9 cellular contexts compared by ENCODE assay signal in the genomic region with DNA sequence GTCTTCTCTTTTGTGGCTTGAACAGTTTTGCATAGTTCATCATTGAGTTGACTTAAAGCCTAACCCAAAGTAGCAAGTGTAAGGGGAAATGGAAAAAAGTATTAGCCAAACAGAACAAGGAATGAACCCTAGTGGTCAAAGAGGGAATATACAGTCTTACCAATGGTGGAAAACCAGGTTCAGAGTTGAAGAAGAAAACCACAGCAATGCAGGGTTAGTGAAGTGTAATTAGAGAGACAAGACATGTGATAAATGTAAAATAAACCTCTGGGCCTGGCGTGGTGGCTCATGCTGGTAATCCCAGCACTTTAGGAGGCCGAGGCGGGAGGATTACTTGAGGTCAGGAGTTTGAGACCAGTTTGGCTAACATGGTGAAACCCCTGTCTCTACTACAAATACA. TPM values are rescaled to one million over a fixed set of nuclear protein-coding genes. Genes with fewer than 3 reads are reported as not detected.
DNase-seq lines count a peak whose midpoint lies in the region; ATAC-seq, FAIRE-seq and TF ChIP-seq lines count a peak whose summit lies in the region.
"Had no signal": no experiment of that assay in that cellular context is flagged by ENCODE, and none has a peak within 500 bp of the region (broad histone marks: within the 10 kb centered on the region; RNA-seq: fewer than 3 reads in every experiment).

No MANE protein-coding gene starts in this region.

- TF ChIP-seq CTCF in A549 (IDR thresholded peaks at IDR 0.05) (peak; percentile 27; the same call in 1 of the 3 replicates), adrenal gland (IDR thresholded peaks at IDR 0.05) (peak; percentile 11 to 43 (median 34)), mesothelial cell of epicardium (IDR thresholded peaks at IDR 0.05; ENCODE audit: unreplicated experiment) (peak; percentile 78)

- H3K27ac ChIP-seq in A549 = no peak overlapping the region
- H3K27ac ChIP-seq in adrenal gland = no peak overlapping the region

- POLR2A ChIA-PET in A549 (lab: Yijun Ruan, JAX) = no interaction called here

- TF ChIP-seq EP300 in A549 (IDR thresholded peaks at IDR 0.05) = no peak

- H3K4me1 Mint-ChIP-seq in mesothelial cell of epicardium = no peaks in the 10 kb centered on the region
- H3K4me1 Mint-ChIP-seq in activated T-helper 2 cell treated with anti-CD3 and anti-CD28 coated beads, Interferon-gamma antibody, Interleukin-2, Interleukin-4, amounts not matched to agents 10 μg/mL and 5 μg/mL and 100 μg/mL, durations not matched to agents 14 hours and 24 hours and 36 hours (ENCODE audit: low read depth) = no peaks in the 10 kb centered on the region
- no peaks in the 10 kb centered on the region for H3K4me1 Mint-ChIP-seq in stimulated activated memory B cell treated with anti-CD40 and anti-IgM and Interleukin-4, amounts not matched to agents 10 μg/mL and 1 μg/mL and 100 μg/mL, for 72 hours

- H3K4me3 Mint-ChIP-seq in mesothelial cell of epicardium = no peak overlapping the region
- H3K4me3 Mint-ChIP-seq in activated T-helper 2 cell treated with anti-CD3 and anti-CD28 coated beads, Interferon-gamma antibody, Interleukin-2, Interleukin-4, amounts not matched to agents 10 μg/mL and 5 μg/mL and 100 μg/mL, durations not matched to agents 14 hours and 24 hours and 36 hours (ENCODE audit: low read depth) = no peak overlapping the region
- H3K4me3 Mint-ChIP-seq in stimulated activated memory B cell treated with anti-CD40 and anti-IgM and Interleukin-4, amounts not matched to agents 10 μg/mL and 1 μg/mL and 100 μg/mL, for 72 hours = no peak overlapping the region
- H3K4me3 Mint-ChIP-seq: dendritic cell treated with granulocyte-macrophage colony-stimulating factor and Interleukin-4, amounts not matched to agents 40 ng/mL and 50 ng/mL, for 4 days had no signal

- no peaks in the 10 kb centered on the region for H3K9me3 Mint-ChIP-seq in mesothelial cell of epicardium
- H3K9me3 Mint-ChIP-seq in activated T-helper 2 cell treated with anti-CD3 and anti-CD28 coated beads, Interferon-gamma antibody, Interleukin-2, Interleukin-4, amounts not matched to agents 10 μg/mL and 5 μg/mL and 100 μg/mL, durations not matched to agents 14 hours and 24 hours and 36 hours = no peaks in the 10 kb centered on the region
- H3K9me3 Mint-ChIP-seq in stimulated activated memory B cell treated with anti-CD40 and anti-IgM and Interleukin-4, amounts not matched to agents 10 μg/mL and 1 μg/mL and 100 μg/mL, for 72 hours = no peaks in the 10 kb centered on the region
- H3K9me3 Mint-ChIP-seq: dendritic cell treated with granulocyte-macrophage colony-stimulating factor and Interleukin-4, amounts not matched to agents 40 ng/mL and 50 ng/mL, for 4 days had no signal

- intact Hi-C loops in adrenal gland (cut with DNase I) = no loop called here
- intact Hi-C loops in activated T-helper 2 cell treated with anti-CD3 and anti-CD28 coated beads, Interferon-gamma antibody, Interleukin-2, Interleukin-4, amounts not matched to agents 10 μg/mL and 5 μg/mL and 100 μg/mL, durations not matched to agents 14 hours and 24 hours and 36 hours (cut with micrococcal nuclease) = no loop called here

- H3K4me1 ChIP-seq in A549 = no peaks in the 10 kb centered on the region
- H3K4me1 ChIP-seq in adrenal gland (replicated peaks in 1 of 2) = peaks cover 0 to 10% of the 10 kb centered on the region in 2 donors

- no peak for TF ChIP-seq RAD21 in A549 (conservative IDR thresholded peaks at IDR 0.05 in 1 of 2, IDR thresholded peaks at IDR 0.05 in 1 of 2)

- no peak for FAIRE-seq in A549 (lab: Jason Lieb, UNC)

- no peaks in the 10 kb centered on the region for H3K36me3 ChIP-seq in adrenal gland (replicated peaks in 1 of 2)

- no peak overlapping the region for H3K27ac Mint-ChIP-seq in mesothelial cell of epicardium
- no peak overlapping the region for H3K27ac Mint-ChIP-seq in activated T-helper 2 cell treated with anti-CD3 and anti-CD28 coated beads, Interferon-gamma antibody, Interleukin-2, Interleukin-4, amounts not matched to agents 10 μg/mL and 5 μg/mL and 100 μg/mL, durations not matched to agents 14 hours and 24 hours and 36 hours
- no peak overlapping the region for H3K27ac Mint-ChIP-seq in stimulated activated memory B cell treated with anti-CD40 and anti-IgM and Interleukin-4, amounts not matched to agents 10 μg/mL and 1 μg/mL and 100 μg/mL, for 72 hours
- H3K27ac Mint-ChIP-seq: dendritic cell treated with granulocyte-macrophage colony-stimulating factor and Interleukin-4, amounts not matched to agents 40 ng/mL and 50 ng/mL, for 4 days had no signal

- ATAC-seq in A549 = peak; percentile 59 to 81; a peak in 4 of 6 replicates
- ATAC-seq in GM18519 (IDR thresholded peaks at IDR 0.05; ENCODE audit: low FRiP score, unreplicated experiment) = peak; percentile 46
- no peak for ATAC-seq in stimulated activated memory B cell treated with anti-CD40 and anti-IgM and Interleukin-4, amounts not matched to agents 10 μg/mL and 1 μg/mL and 100 μg/mL, for 72 hours

- no peak overlapping the region for H3K4me2 ChIP-seq in A549

- H3K4me3 ChIP-seq in A549 = no peak overlapping the region
- H3K4me3 ChIP-seq in adrenal gland = no peak overlapping the region

- TF ChIP-seq POLR2A in A549 (IDR thresholded peaks at IDR 0.05; ENCODE audit: low read length) (no peak), adrenal gland (IDR thresholded peaks at IDR 0.05) (no peak)

- 29% methylated on average over 3 of the region's 3 CpGs for WGBS in A549 (ENCODE audit: missing lambda C conversion rate)
- 85 to 94% (median 90%) methylated on average over 3 of the region's 3 CpGs for WGBS in adrenal gland, 4 donors

- no peaks in the 10 kb centered on the region for H3K27me3 ChIP-seq in adrenal gland

- H3K9me3 ChIP-seq in A549 (no peaks in the 10 kb centered on the region), adrenal gland (replicated peaks in 1 of 3) (no peaks in the 10 kb centered on the region)

- no peaks in the 10 kb centered on the region for H3K36me3 Mint-ChIP-seq in mesothelial cell of epicardium
- no peaks in the 10 kb centered on the region for H3K36me3 Mint-ChIP-seq in activated T-helper 2 cell treated with anti-CD3 and anti-CD28 coated beads, Interferon-gamma antibody, Interleukin-2, Interleukin-4, amounts not matched to agents 10 μg/mL and 5 μg/mL and 100 μg/mL, durations not matched to agents 14 hours and 24 hours and 36 hours (ENCODE audit: low read depth)
- peaks cover 19% of the 10 kb centered on the region for H3K36me3 Mint-ChIP-seq in stimulated activated memory B cell treated with anti-CD40 and anti-IgM and Interleukin-4, amounts not matched to agents 10 μg/mL and 1 μg/mL and 100 μg/mL, for 72 hours

- peaks cover 6% of the 10 kb centered on the region for H3K27me3 Mint-ChIP-seq in mesothelial cell of epicardium (ENCODE audit: low read depth)
- no peaks in the 10 kb centered on the region for H3K27me3 Mint-ChIP-seq in activated T-helper 2 cell treated with anti-CD3 and anti-CD28 coated beads, Interferon-gamma antibody, Interleukin-2, Interleukin-4, amounts not matched to agents 10 μg/mL and 5 μg/mL and 100 μg/mL, durations not matched to agents 14 hours and 24 hours and 36 hours (ENCODE audit: low read depth)
- no peaks in the 10 kb centered on the region for H3K27me3 Mint-ChIP-seq in stimulated activated memory B cell treated with anti-CD40 and anti-IgM and Interleukin-4, amounts not matched to agents 10 μg/mL and 1 μg/mL and 100 μg/mL, for 72 hours
- H3K27me3 Mint-ChIP-seq: dendritic cell treated with granulocyte-macrophage colony-stimulating factor and Interleukin-4, amounts not matched to agents 40 ng/mL and 50 ng/mL, for 4 days had no signal

- DNase-seq in A549 (ENCODE audit: low read depth in 1 of 2, low spot score in 1 of 2) = peak; percentile 25 to 30
- peak; percentile 21 for DNase-seq in HPDE6-E6E7 (ENCODE audit: extremely low spot score)
- no peak for DNase-seq in adrenal gland
- DNase-seq in mesothelial cell of epicardium (ENCODE audit: low spot score in 2 of 2, unreplicated experiment in 2 of 2) = no peak
- no peak for DNase-seq in activated T-helper 2 cell treated with anti-CD3 and anti-CD28 coated beads, Interferon-gamma antibody, Interleukin-2, Interleukin-4, amounts not matched to agents 10 μg/mL and 5 μg/mL and 100 μg/mL, durations not matched to agents 14 hours and 24 hours and 36 hours (ENCODE audit: low spot score)
- DNase-seq in activated gamma-delta T cell treated with Interleukin-2 at 50 U/mL for 16 hours = no peak

- CTCF ChIA-PET in A549 (lab: Yijun Ruan, JAX) = interaction anchor here (0.8 to 1.5 kb wide), 4 partner anchors 8 to 23 kb away, joined by 3 to 4 read pairs (median 3); no protein-coding TSS in a partner anchor

TF ChIP-seq in A549, 52 proteins besides CTCF, POLR2A, EP300 and RAD21 (continues in another document):
- TF ChIP-seq KDM1A (IDR thresholded peaks at IDR 0.05; ENCODE audit: low read depth) (no peak), TP53 (CRISPR knock-in tag; IDR thresholded peaks at IDR 0.05) (no peak), HOXA7 (CRISPR knock-in tag; IDR thresholded peaks at IDR 0.05) (no peak)
- TF ChIP-seq, protein P1, sequence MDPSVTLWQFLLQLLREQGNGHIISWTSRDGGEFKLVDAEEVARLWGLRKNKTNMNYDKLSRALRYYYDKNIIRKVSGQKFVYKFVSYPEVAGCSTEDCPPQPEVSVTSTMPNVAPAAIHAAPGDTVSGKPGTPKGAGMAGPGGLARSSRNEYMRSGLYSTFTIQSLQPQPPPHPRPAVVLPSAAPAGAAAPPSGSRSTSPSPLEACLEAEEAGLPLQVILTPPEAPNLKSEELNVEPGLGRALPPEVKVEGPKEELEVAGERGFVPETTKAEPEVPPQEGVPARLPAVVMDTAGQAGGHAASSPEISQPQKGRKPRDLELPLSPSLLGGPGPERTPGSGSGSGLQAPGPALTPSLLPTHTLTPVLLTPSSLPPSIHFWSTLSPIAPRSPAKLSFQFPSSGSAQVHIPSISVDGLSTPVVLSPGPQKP (IDR thresholded peaks at IDR 0.05; ENCODE audit: low read depth, low read length) = no peak

RNA-seq across cellular contexts. Expression of a gene that starts 2.4 kb away (rescaled TPM):
- polyA plus RNA-seq in A549 (2011; rRNA removed) = under 0.01 TPM in 2 replicates
- polyA plus RNA-seq in A549 (2012; cell fraction: cytosol; rRNA removed) = not detected in 2 replicates
- not detected in 2 replicates for polyA plus RNA-seq in A549 (2012; cell fraction: nucleus; rRNA removed)
- not detected in 3 replicates for polyA plus RNA-seq in A549 (2017; fragmentation: RNase III; extraction: RNeasy Plus Mini Kit Qiagen cat#74134 plus additional on column Dnase treatment)
- polyA minus RNA-seq in A549 (2011; rRNA and poly(A)+ RNA removed) = under 0.01 TPM in 2 replicates
- total RNA-seq in adrenal gland = 10 to 100 TPM in 1 of 8 donors, 1 to 10 TPM in 7; 1.2 to 19.5 (median 2.7) TPM
- polyA plus RNA-seq in adrenal gland = 1 to 10 TPM in 1 of 3 donors, under 1 TPM in 2; 0.05 to 4.3 (median 0.47) TPM
- total RNA-seq in mesothelial cell of epicardium = 0.84 to 1.2 TPM (median 1.0 TPM) in 3 replicates
- 3.3 and 3.7 TPM in 2 replicates for total RNA-seq in activated T-helper 2 cell treated with anti-CD3 and anti-CD28 coated beads, Interferon-gamma antibody, Interleukin-2, Interleukin-4, amounts not matched to agents 10 μg/mL and 5 μg/mL and 100 μg/mL, durations not matched to agents 14 hours and 24 hours and 36 hours

Comparison
In these comparisons a context has a peak if more than half of its experiments do, and no peak if none do; other contexts are left out.
1. DNase-seq: peak in A549 (2 of 2) and HPDE6-E6E7 (single experiment); none in adrenal gland (0 of 7), mesothelial cell of epicardium (0 of 2), activated T-helper 2 cell treated with anti-CD3 and anti-CD28 coated beads, Interferon-gamma antibody, Interleukin-2, Interleukin-4, amounts not matched to agents 10 μg/mL and 5 μg/mL and 100 μg/mL, durations not matched to agents 14 hours and 24 hours and 36 hours (single experiment) and activated gamma-delta T cell treated with Interleukin-2 at 50 U/mL for 16 hours (single experiment).
2. CTCF ChIP-seq: peak in every context shown above with its lines; median percentile 78 in mesothelial cell of epicardium; 34 in adrenal gland; 27 in A549.